ENCODE assay signal across 11 cellular contexts in genomic region chr22:28911777-28912669, GRCh38. TPM values are rescaled to one million over a fixed set of nuclear protein-coding genes. Genes with fewer than 3 reads are reported as not detected.
DNase-seq lines count a peak whose midpoint lies in the region; TF ChIP-seq lines count a peak whose summit lies in the region.
"Had no signal": no experiment of that assay in that cellular context is flagged by ENCODE, and none has a peak within 500 bp of the region (broad histone marks: within the 10 kb centered on the region; RNA-seq: fewer than 3 reads in every experiment).

No MANE protein-coding gene starts in this region.

- H3K27me3 Mint-ChIP-seq in neural progenitor cell (ENCODE audit: insufficient read depth, low read depth) = peaks cover 12% of the 10 kb centered on the region

- H3K4me1 ChIP-seq in neural progenitor cell = peaks cover 32% of the 10 kb centered on the region

- H3K27ac ChIP-seq in AG04450 (ENCODE audit: low read depth, low read length) = no peak overlapping the region
- no peak overlapping the region for H3K27ac ChIP-seq in neural progenitor cell

- H3K9ac ChIP-seq in neural progenitor cell = no peak overlapping the region

- H3K4me2 ChIP-seq in neural progenitor cell = peak overlapping the region; percentile 20

- POLR2A ChIA-PET in AG04450 (lab: Yijun Ruan, JAX) = interaction anchor here (0.7 kb wide), 1 partner anchor 1299 kb away, joined by 8 read pairs; no protein-coding TSS in a partner anchor

- H3F3A ChIP-seq in neural progenitor cell (ENCODE audit: low read depth) = peaks cover 23% of the 10 kb centered on the region

- H3K79me2 ChIP-seq in neural progenitor cell (ENCODE audit: low read depth) = peaks cover 93% of the 10 kb centered on the region

- peaks cover 32% of the 10 kb centered on the region for H3K36me3 Mint-ChIP-seq in neural progenitor cell
- H3K36me3 Mint-ChIP-seq: CD4-positive, CD25-positive, alpha-beta regulatory T cell had no signal

- peaks cover 2% of the 10 kb centered on the region for H3K9me3 Mint-ChIP-seq in neural progenitor cell
- H3K9me3 Mint-ChIP-seq: CD4-positive, CD25-positive, alpha-beta regulatory T cell had no signal

- H3K9me3 ChIP-seq in AG04450 (ENCODE audit: control insufficient read depth, insufficient read depth, low read length) = no peaks in the 10 kb centered on the region
- H3K9me3 ChIP-seq in neural progenitor cell (ENCODE audit: low read depth) = no peaks in the 10 kb centered on the region

- CTCF ChIA-PET in AG04450 (lab: Charles Lee) = interaction anchor here (1.1 to 1.3 kb wide), 3 partner anchors 8 to 56 kb away, joined by 3 to 4 read pairs (median 3); no protein-coding TSS in a partner anchor

- no peak for TF ChIP-seq CTCF in AG04450 (IDR thresholded peaks at IDR 0.05; ENCODE audit: low read depth, low read length)
- TF ChIP-seq CTCF in fibroblast of the aortic adventitia (IDR thresholded peaks at IDR 0.05; ENCODE audit: insufficient read depth, low read length) = no peak
- no peak for TF ChIP-seq CTCF in neural progenitor cell (IDR thresholded peaks at IDR 0.05)

- DNase-seq in AG04450 (ENCODE audit: low read depth, low spot score) = peak; percentile 39
- DNase-seq in NCI-H226 = peak; percentile 26
- peak; percentile 54 for DNase-seq in fibroblast of the aortic adventitia (ENCODE audit: low read depth)
- no peak for DNase-seq in neural progenitor cell (ENCODE audit: low spot score)
- no peak for DNase-seq in activated gamma-delta T cell treated with Interleukin-2 at 50 U/mL for 16 hours
- no peak for DNase-seq in DMS114 treated with DMSO at 0.1 percent for 48 hours (lab: John Stamatoyannopoulos, UW; ENCODE audit: unreplicated experiment)
- no peak for DNase-seq in dedifferentiated amniotic fluid mesenchymal stem cell (ENCODE audit: extremely low spot score)
- no peak for DNase-seq in COLO668 (lab: John Stamatoyannopoulos, UW; ENCODE audit: unreplicated experiment)
- DNase-seq: CD4-positive, CD25-positive, alpha-beta regulatory T cell; islet precursor cell; NCI-H345 had no signal

- no peak overlapping the region for H2AFZ ChIP-seq in neural progenitor cell (replicated peaks)

- H3K27me3 ChIP-seq in AG04450 (ENCODE audit: control insufficient read depth, insufficient read depth, low read length) = no peaks in the 10 kb centered on the region
- no peaks in the 10 kb centered on the region for H3K27me3 ChIP-seq in neural progenitor cell

- peak overlapping the region; percentile 83 for H3K27ac Mint-ChIP-seq in neural progenitor cell
- H3K27ac Mint-ChIP-seq: CD4-positive, CD25-positive, alpha-beta regulatory T cell had no signal

- H3K4me3 ChIP-seq in AG04450 (ENCODE audit: low read depth, low read length) (no peak overlapping the region), fibroblast of the aortic adventitia (ENCODE audit: low read depth, low read length) (no peak overlapping the region), neural progenitor cell (no peak overlapping the region)

- H3K4me1 Mint-ChIP-seq in neural progenitor cell = peaks cover 86% of the 10 kb centered on the region

- H3K4me3 Mint-ChIP-seq in neural progenitor cell = no peak overlapping the region
- H3K4me3 Mint-ChIP-seq: CD4-positive, CD25-positive, alpha-beta regulatory T cell had no signal

- H3K36me3 ChIP-seq in neural progenitor cell = no peaks in the 10 kb centered on the region

- H4K20me1 ChIP-seq in neural progenitor cell (ENCODE audit: low read depth) = peaks cover 96% of the 10 kb centered on the region

RNA-seq across cellular contexts. Expression of gene ZNRF3, which starts 28.7 kb away (rescaled TPM):
- 1.3 and 1.4 TPM in 2 replicates for polyA plus RNA-seq in AG04450 (2011; rRNA removed)
- polyA minus RNA-seq in AG04450 (2011; rRNA and poly(A)+ RNA removed) = 1.9 and 2.0 TPM in 2 replicates
- total RNA-seq in fibroblast of the aortic adventitia (ENCODE audit: low replicate concordance) = 3.4 and 4.4 TPM in 2 replicates
- total RNA-seq in neural progenitor cell (ENCODE audit: low replicate concordance) = 4.1 and 12.0 TPM in 2 replicates

Comparison
In these comparisons a context has a peak if more than half of its experiments do, and no peak if none do; other contexts are left out.
1. DNase-seq: peak in AG04450 (single experiment), NCI-H226 (single experiment) and fibroblast of the aortic adventitia (single experiment); none in neural progenitor cell (single experiment), activated gamma-delta T cell treated with Interleukin-2 at 50 U/mL for 16 hours (single experiment), DMS114 treated with DMSO at 0.1 percent for 48 hours (single experiment), dedifferentiated amniotic fluid mesenchymal stem cell (single experiment) and COLO668 (single experiment).